In the genomic region with DNA sequence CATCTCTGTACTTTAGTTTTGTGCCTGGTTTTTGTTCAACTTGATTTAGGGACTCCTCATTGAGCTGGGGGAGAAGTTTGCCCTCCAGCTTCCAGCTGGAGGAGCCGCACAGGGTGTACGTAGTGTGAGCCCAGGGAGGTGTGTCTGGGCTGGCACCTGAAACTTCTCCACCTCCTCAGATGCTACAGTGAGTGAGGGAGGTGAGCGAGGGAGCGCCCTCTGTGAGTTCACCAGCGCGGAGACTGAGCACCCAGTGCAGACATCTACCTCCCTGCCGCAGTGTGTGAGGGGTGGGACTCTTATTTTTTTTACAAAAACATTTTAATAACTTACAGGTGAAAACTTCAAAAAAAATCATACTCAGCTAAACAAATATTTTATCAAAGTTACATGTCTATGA, we compare ENCODE assay signal across 28 cellular contexts.
"Had no signal": no experiment of that assay in that cellular context is flagged by ENCODE, and none has a peak within 500 bp of the region (broad histone marks: within the 10 kb centered on the region; RNA-seq: fewer than 3 reads in every experiment).

No MANE protein-coding gene starts in this region.

- DNase-seq: activated CD4-positive, alpha-beta memory T cell treated with anti-CD3 and anti-CD28 coated beads for 36 hours; activated CD4-positive, alpha-beta T cell treated with anti-CD3 and anti-CD28 coated beads for 36 hours; activated CD4-positive, alpha-beta T cell treated with anti-CD3 and anti-CD28 coated beads, Interleukin-2, amount 10 ng/mL, durations not matched to agents 24 days and 14 days; activated CD4-positive, CD25-positive, alpha-beta regulatory T cell; activated CD4-positive, CD25-positive, alpha-beta regulatory T cell treated with anti-CD3 and anti-CD28 coated beads, Interleukin-2, amount 50 U/mL, for 72 hours; activated CD8-positive, alpha-beta memory T cell treated with anti-CD3 and anti-CD28 coated beads, Interleukin-2, amount 10 ng/mL, durations not matched to agents 7 days and 5 days; activated CD8-positive, alpha-beta memory T cell treated with anti-CD3 and anti-CD28 coated beads, Interleukin-2, amount 50 U/mL, for 4 hours; activated CD8-positive, alpha-beta T cell treated with anti-CD3 and anti-CD28 coated beads, Interleukin-2, amount 10 ng/mL, durations not matched to agents 7 days and 5 days; activated effector memory CD4-positive, alpha-beta T cell treated with anti-CD3 and anti-CD28 coated beads, Interleukin-2, amount 50 U/mL, for 16 hours; activated naive CD4-positive, alpha-beta T cell treated with anti-CD3 and anti-CD28 coated beads for 36 hours; activated naive CD8-positive, alpha-beta T cell treated with anti-CD3 and anti-CD28 coated beads for 36 hours; activated naive CD8-positive, alpha-beta T cell treated with anti-CD3 and anti-CD28 coated beads, Interleukin-2, amount 50 U/mL, for 24 hours; activated T-cell treated with anti-CD3 and anti-CD28 coated beads, Interleukin-2, amount 50 U/mL, for 1 hour; activated T-cell treated with anti-CD3 and anti-CD28 coated beads, Interleukin-2, amount 50 U/mL, for 48 hours; adrenal gland; aorta; body of pancreas; cortex of kidney; dermis blood vessel endothelial cell; effector CD4-positive, alpha-beta T cell; effector memory CD8-positive, alpha-beta T cell; erythroblast; esophagus squamous epithelium; heart right ventricle; T-helper 1 cell; T-helper 17 cell; T1000; WERI-Rb-1 had no signal

- H3K36me3 ChIP-seq: adrenal gland, esophagus squamous epithelium, heart right ventricle, WERI-Rb-1 had no signal

- H3K27me3 ChIP-seq: adrenal gland, body of pancreas, heart right ventricle had no signal

- ATAC-seq: activated CD4-positive, alpha-beta T cell treated with anti-CD3 and anti-CD28 coated beads for 36 hours; activated CD8-positive, alpha-beta memory T cell treated with anti-CD3 and anti-CD28 coated beads, Interleukin-2, amount 10 ng/mL, durations not matched to agents 7 days and 5 days; activated CD8-positive, alpha-beta T cell treated with anti-CD3 and anti-CD28 coated beads, Interleukin-2, amount 10 ng/mL, durations not matched to agents 7 days and 5 days; activated naive CD8-positive, alpha-beta T cell treated with anti-CD3 and anti-CD28 coated beads, Interleukin-2, amount 50 U/mL, for 24 hours; body of pancreas; effector memory CD8-positive, alpha-beta T cell; heart right ventricle; T-helper 17 cell had no signal

- H3K27ac ChIP-seq: adrenal gland, body of pancreas, esophagus squamous epithelium, heart right ventricle, WERI-Rb-1 had no signal

- H3K9me3 ChIP-seq: adrenal gland, body of pancreas, heart right ventricle had no signal

- H3K4me1 ChIP-seq: adrenal gland, body of pancreas had no signal

- H3K4me3 ChIP-seq: adrenal gland, body of pancreas, esophagus squamous epithelium, heart right ventricle had no signal
